In the genomic region with DNA sequence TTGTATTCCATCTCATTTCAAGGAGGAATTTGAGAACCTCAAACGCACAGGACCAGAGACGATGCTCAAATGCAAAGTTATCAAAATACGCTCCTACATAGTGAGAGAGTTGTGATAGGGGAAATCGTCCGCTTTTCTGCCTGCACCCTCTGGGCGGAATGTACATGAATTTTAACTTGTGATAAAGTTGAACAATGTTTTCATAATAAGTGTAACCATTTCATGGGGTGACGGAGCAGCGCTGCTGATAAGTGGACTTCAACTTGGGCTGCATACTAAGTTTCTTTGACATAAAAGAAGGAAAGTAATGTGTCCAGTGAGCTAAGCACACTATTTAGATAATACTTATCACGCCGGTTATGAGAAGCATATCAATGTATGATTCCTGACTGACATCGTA, we compare ENCODE assay signal across 33 cellular contexts.
"Had no signal": no experiment of that assay in that cellular context is flagged by ENCODE, and none has a peak within 500 bp of the region (broad histone marks: within the 10 kb centered on the region; RNA-seq: fewer than 3 reads in every experiment).

No MANE protein-coding gene starts in this region.

- H3K4me3 ChIP-seq: MG63 had no signal

- H3K9me3 ChIP-seq: MG63 had no signal

- H3K27ac ChIP-seq: KMS-11 had no signal

- H3K27me3 ChIP-seq: MG63 had no signal

- DNase-seq: Karpas-422, Kasumi-1, KG1, MG63, MM.1S, NCI-H1048, NCI-H1092, NCI-H1092 treated with DMSO at 0.1 percent for 48 hours, NCI-H1105, NCI-H1105 treated with DMSO at 0.1 percent for 48 hours, NCI-H1417, NCI-H1417 treated with DMSO at 0.1 percent for 48 hours, NCI-H1436, NCI-H1436 treated with DMSO at 0.1 percent for 48 hours, NCI-H146, NCI-H1694, NCI-H1694 treated with DMSO at 0.1 percent for 48 hours, NCI-H187, NCI-H187 treated with DMSO at 0.1 percent for 48 hours, NCI-H1930, NCI-H2029, NCI-H2029 treated with DMSO at 0.1 percent for 48 hours, NCI-H2081, NCI-H2081 treated with DMSO at 0.1 percent for 48 hours, NCI-H2107, NCI-H2171, NCI-H2171 treated with DMSO at 0.1 percent for 48 hours, NCI-H2227 treated with DMSO at 0.1 percent for 48 hours, NCI-H226, NCI-H345, NCI-H446, NCI-H446 treated with DMSO at 0.1 percent for 48 hours had no signal

- H3K36me3 ChIP-seq: MG63 had no signal
